In the genomic region with DNA sequence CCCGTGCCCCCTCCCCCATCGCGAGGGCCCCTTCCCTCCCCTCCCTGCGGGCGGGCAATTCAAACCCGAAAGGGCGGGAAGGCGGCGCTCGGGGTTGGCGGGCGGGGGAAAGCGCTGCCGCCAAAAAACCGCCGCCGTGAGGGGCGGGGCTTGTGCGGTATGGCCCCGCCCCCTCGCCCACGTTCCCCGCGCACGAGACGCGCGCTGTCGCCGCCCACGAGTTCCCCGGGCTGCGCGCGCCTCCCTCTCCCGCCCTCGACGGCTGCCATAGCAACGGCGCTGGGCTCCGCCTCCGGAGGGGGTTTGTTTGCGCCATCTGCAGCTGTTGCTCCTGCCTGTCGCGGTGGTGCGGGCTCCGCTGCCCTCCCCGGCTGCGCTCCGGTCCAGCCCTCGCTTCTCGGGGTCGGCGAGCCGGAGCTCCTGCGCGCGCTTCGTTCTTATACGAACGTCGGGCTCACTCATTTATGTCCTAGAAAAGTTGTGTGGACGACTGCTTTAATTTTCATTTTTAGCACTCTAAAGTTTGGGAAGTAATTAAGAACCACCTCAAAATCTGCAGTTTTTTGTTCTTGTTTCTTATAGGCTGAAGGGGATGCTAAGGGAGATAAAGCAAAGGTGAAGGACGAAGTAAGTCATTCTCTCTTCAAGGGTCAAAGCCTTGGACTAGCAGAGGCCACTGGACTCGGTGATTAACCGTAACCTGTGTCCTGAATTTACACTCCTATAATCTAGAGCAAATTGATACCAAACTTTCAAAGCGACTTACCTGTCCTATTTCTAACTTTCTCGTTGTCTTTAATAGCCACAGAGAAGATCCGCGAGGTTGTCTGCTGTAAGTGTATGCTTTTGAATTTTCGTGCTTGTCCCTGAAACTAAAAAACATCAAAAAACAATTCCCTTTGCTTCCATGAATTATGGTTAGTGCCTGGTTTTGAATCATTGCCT, we compare ENCODE assay signal across 8 cellular contexts. TPM values are rescaled to one million over a fixed set of nuclear protein-coding genes. Genes with fewer than 3 reads are reported as not detected.
DNase-seq lines count a peak whose midpoint lies in the region; ATAC-seq lines count a peak whose summit lies in the region.

No MANE protein-coding gene starts in this region.

- H3K14ac ChIP-seq in mesenchymal stem cell (ENCODE audit: low read length in 2 of 2), result no peak overlapping the region

- no peak overlapping the region for H2BK12ac ChIP-seq in mesenchymal stem cell (ENCODE audit: low read length in 2 of 2)

- H3K4me2 ChIP-seq in mesenchymal stem cell (ENCODE audit: low read length, poor library complexity, severe bottlenecking), result peak overlapping the region; percentile 72

- H2AFZ ChIP-seq in mesenchymal stem cell (ENCODE audit: low read depth, low read length), result peak overlapping the region; percentile 44

- H3K23ac ChIP-seq in mesenchymal stem cell (ENCODE audit: low read length in 2 of 2), result no peak overlapping the region

- no peak overlapping the region for H4K8ac ChIP-seq in mesenchymal stem cell (ENCODE audit: low read length)

- no peak overlapping the region for H2BK120ac ChIP-seq in mesenchymal stem cell (ENCODE audit: low read depth, low read length)

- peaks cover 65% of the 10 kb centered on the region for H3K36me3 Mint-ChIP-seq in effector memory CD8-positive, alpha-beta T cell (ENCODE audit: insufficient read depth)

- H2BK5ac ChIP-seq in mesenchymal stem cell (ENCODE audit: low read depth, low read length, poor library complexity, severe bottlenecking), result no peak overlapping the region

- no peak overlapping the region for H3K27ac ChIP-seq in mesenchymal stem cell (ENCODE audit: low read length, poor library complexity, severe bottlenecking)

- peak overlapping the region in 1 of 2 experiments; percentile 30 for H3K18ac ChIP-seq in mesenchymal stem cell (ENCODE audit: low read depth in 1 of 2, low read length in 2 of 2)

- peaks cover 20 to 52% of the 10 kb centered on the region in 2 experiments for H3K36me3 ChIP-seq in mesenchymal stem cell (ENCODE audit: control insufficient read depth in 1 of 2, insufficient read depth in 2 of 2, low read depth in 1 of 2, low read length in 2 of 2)

- peak overlapping the region; percentile 93 to 94 for H3K27ac Mint-ChIP-seq in effector memory CD8-positive, alpha-beta T cell

- H2AK5ac ChIP-seq in mesenchymal stem cell (ENCODE audit: low read length, severe bottlenecking), result no peak overlapping the region

- H3K9me3 ChIP-seq in mesenchymal stem cell (ENCODE audit: control insufficient read depth, low read length), result no peaks in the 10 kb centered on the region

- H3K9me3 Mint-ChIP-seq in effector memory CD8-positive, alpha-beta T cell, result no peaks in the 10 kb centered on the region

- 3% methylated on average over 56 of the region's 71 CpGs for WGBS in mesenchymal stem cell

- peak; percentile 79 for ATAC-seq in GM21381 (IDR thresholded peaks at IDR 0.05; ENCODE audit: unreplicated experiment)
- peak; percentile 81 for ATAC-seq in effector memory CD8-positive, alpha-beta T cell (replicated peaks)

- H3K27me3 Mint-ChIP-seq in effector memory CD8-positive, alpha-beta T cell, result no peaks in the 10 kb centered on the region

- peaks cover 9% of the 10 kb centered on the region for H3K79me1 ChIP-seq in mesenchymal stem cell (replicated peaks; ENCODE audit: low read length, poor library complexity, severe bottlenecking)

- peak overlapping the region; percentile 88 to 99 for H3K4me3 ChIP-seq in mesenchymal stem cell (ENCODE audit: insufficient read depth in 1 of 2, low read depth in 1 of 2, low read length in 2 of 2)

- peak overlapping the region; percentile 88 to 89 for H3K4me3 Mint-ChIP-seq in effector memory CD8-positive, alpha-beta T cell

- no peak overlapping the region for H3K4ac ChIP-seq in mesenchymal stem cell (ENCODE audit: low read depth in 1 of 2, low read length in 2 of 2)

- peaks cover 14% of the 10 kb centered on the region for H3K4me1 ChIP-seq in mesenchymal stem cell (ENCODE audit: control insufficient read depth, insufficient read depth, low read depth, low read length)

- H2BK15ac ChIP-seq in mesenchymal stem cell (ENCODE audit: low read depth, poor library complexity, severe bottlenecking), result no peak overlapping the region

- H3K27me3 ChIP-seq in mesenchymal stem cell (ENCODE audit: control insufficient read depth in 1 of 2, insufficient read depth in 1 of 2, low read length in 2 of 2), result no peaks in the 10 kb centered on the region

- H3K4me1 Mint-ChIP-seq in effector memory CD8-positive, alpha-beta T cell (ENCODE audit: low read depth in 2 of 2), result peaks cover 19 to 43% of the 10 kb centered on the region in 2 donors

- peak overlapping the region; percentile 93 for H3K9ac ChIP-seq in mesenchymal stem cell (ENCODE audit: low read length)

- no peak overlapping the region for H4K91ac ChIP-seq in mesenchymal stem cell (ENCODE audit: low read length)

- peak; percentile 80 for DNase-seq in CMK (ENCODE audit: low read depth)
- peak in 73 of 76 experiments; percentile 54 to 95 (median 90) for DNase-seq in HUDEP-2 (lab: John Stamatoyannopoulos, UW; ENCODE audit: unreplicated experiment in 76 of 76)
- peak; percentile 81 for DNase-seq in NOMO-1 treated with dmso at 0.1 percent for 144 hours (lab: John Stamatoyannopoulos, UW; ENCODE audit: unreplicated experiment)
- DNase-seq in activated CD8-positive, alpha-beta memory T cell treated with anti-CD3 and anti-CD28 coated beads, Interleukin-2, amount 50 U/mL, for 1 hour (ENCODE audit: extremely low read depth), result peak; percentile 84
- DNase-seq in effector memory CD8-positive, alpha-beta T cell, result peak; percentile 96 to 97 (median 97)
- DNase-seq in mesenchymal stem cell, result peak; percentile 94
- DNase-seq in stimulated activated CD4-positive, alpha-beta T cell treated with anti-CD3 and anti-CD28 coated beads, TNF-alpha, amount 100 ng/mL, for 48 hours (ENCODE audit: low read depth in 3 of 3), result peak; percentile 87 to 92 (median 91)

RNA-seq across cellular contexts. Expression of a gene that starts 0.9 kb away (rescaled TPM):
- polyA plus RNA-seq in mesenchymal stem cell (2013, experiment 1 of 2), result 370 TPM
- polyA plus RNA-seq in mesenchymal stem cell (2013, experiment 2 of 2), result 378 TPM

RNA-seq across cellular contexts. Expression of a gene that starts 41.1 kb away (rescaled TPM):
- 40.4 TPM for polyA plus RNA-seq in mesenchymal stem cell (2013, experiment 1 of 2)
- 38.8 TPM for polyA plus RNA-seq in mesenchymal stem cell (2013, experiment 2 of 2)

RNA-seq across cellular contexts. Expression of a gene that starts 56.4 kb away (rescaled TPM):
- 5.6 TPM for polyA plus RNA-seq in mesenchymal stem cell (2013, experiment 1 of 2)
- polyA plus RNA-seq in mesenchymal stem cell (2013, experiment 2 of 2), result 6.8 TPM
